In genomic region chr10:93124580-93125318, GRCh38 we compare ENCODE assay signal across 13 cellular contexts. TPM values are rescaled to one million over a fixed set of nuclear protein-coding genes. Genes with fewer than 3 reads are reported as not detected.
DNase-seq lines count a peak whose midpoint lies in the region; ATAC-seq and TF ChIP-seq lines count a peak whose summit lies in the region.
"Had no signal": no experiment of that assay in that cellular context is flagged by ENCODE, and none has a peak within 500 bp of the region (broad histone marks: within the 10 kb centered on the region; RNA-seq: fewer than 3 reads in every experiment).

No MANE protein-coding gene starts in this region.

- ATAC-seq in activated CD4-positive, alpha-beta T cell treated with anti-CD3 and anti-CD28 coated beads for 36 hours, result no peak
- ATAC-seq in HG03045 (IDR thresholded peaks at IDR 0.05; ENCODE audit: unreplicated experiment) (peak; percentile 49), HG02970 (IDR thresholded peaks at IDR 0.05; ENCODE audit: low FRiP score, unreplicated experiment) (no peak)
- ATAC-seq in stimulated activated memory B cell treated with anti-CD40 and anti-IgM and Interleukin-4, amounts not matched to agents 10 μg/mL and 1 μg/mL and 100 μg/mL, for 72 hours, result peak; percentile 77
- ATAC-seq: activated CD8-positive, alpha-beta memory T cell treated with anti-CD3 and anti-CD28 coated beads, Interleukin-2, amount 10 ng/mL, durations not matched to agents 7 days and 5 days; left lung had no signal

- no peaks in the 10 kb centered on the region for H3K9me3 ChIP-seq in BE2C

- intact Hi-C loops in activated CD4-positive, alpha-beta T cell treated with anti-CD3 and anti-CD28 coated beads for 36 hours (cut with DNase I, micrococcal nuclease), result no loop called here

- POLR2A ChIA-PET in activated CD4-positive, alpha-beta T cell treated with anti-CD3 and anti-CD28 coated beads for 36 hours (lab: Charles Lee), result no interaction called here

- no peaks in the 10 kb centered on the region for H3K27me3 ChIP-seq in BE2C
- H3K27me3 ChIP-seq: left lung, right lobe of liver had no signal

- H3K27ac Mint-ChIP-seq in activated CD4-positive, alpha-beta T cell treated with anti-CD3 and anti-CD28 coated beads for 36 hours, result peak overlapping the region; percentile 27
- peak overlapping the region; percentile 62 for H3K27ac Mint-ChIP-seq in stimulated activated memory B cell treated with anti-CD40 and anti-IgM and Interleukin-4, amounts not matched to agents 10 μg/mL and 1 μg/mL and 100 μg/mL, for 72 hours
- H3K27ac Mint-ChIP-seq: activated CD8-positive, alpha-beta memory T cell treated with anti-CD3 and anti-CD28 coated beads, Interleukin-2, amount 10 ng/mL, durations not matched to agents 7 days and 5 days had no signal

- peaks cover 16% of the 10 kb centered on the region for H3K9me3 Mint-ChIP-seq in activated CD4-positive, alpha-beta T cell treated with anti-CD3 and anti-CD28 coated beads for 36 hours (ENCODE audit: low read depth)
- H3K9me3 Mint-ChIP-seq in stimulated activated memory B cell treated with anti-CD40 and anti-IgM and Interleukin-4, amounts not matched to agents 10 μg/mL and 1 μg/mL and 100 μg/mL, for 72 hours, result peaks cover 10% of the 10 kb centered on the region

- CTCF ChIA-PET in activated CD4-positive, alpha-beta T cell treated with anti-CD3 and anti-CD28 coated beads for 36 hours (lab: Charles Lee), result no interaction called here

- H3K4me1 Mint-ChIP-seq in activated CD4-positive, alpha-beta T cell treated with anti-CD3 and anti-CD28 coated beads for 36 hours, result peaks cover 29% of the 10 kb centered on the region
- H3K4me1 Mint-ChIP-seq in stimulated activated memory B cell treated with anti-CD40 and anti-IgM and Interleukin-4, amounts not matched to agents 10 μg/mL and 1 μg/mL and 100 μg/mL, for 72 hours, result peaks cover 30% of the 10 kb centered on the region

- H3K36me3 ChIP-seq in BE2C, result no peaks in the 10 kb centered on the region
- H3K36me3 ChIP-seq: left lung, right lobe of liver had no signal

- H3K27me3 Mint-ChIP-seq in activated CD4-positive, alpha-beta T cell treated with anti-CD3 and anti-CD28 coated beads for 36 hours, result no peaks in the 10 kb centered on the region
- H3K27me3 Mint-ChIP-seq in stimulated activated memory B cell treated with anti-CD40 and anti-IgM and Interleukin-4, amounts not matched to agents 10 μg/mL and 1 μg/mL and 100 μg/mL, for 72 hours, result no peaks in the 10 kb centered on the region
- H3K27me3 Mint-ChIP-seq: activated CD8-positive, alpha-beta memory T cell treated with anti-CD3 and anti-CD28 coated beads, Interleukin-2, amount 10 ng/mL, durations not matched to agents 7 days and 5 days had no signal

- no peak for TF ChIP-seq CTCF in BE2C (IDR thresholded peaks at IDR 0.05; ENCODE audit: low read depth, low read length)

- DNase-seq in activated CD4-positive, alpha-beta T cell treated with anti-CD3 and anti-CD28 coated beads for 36 hours, result no peak
- DNase-seq in activated CD4-positive, alpha-beta T cell treated with anti-CD3 and anti-CD28 coated beads, Interleukin-2, amount 50 U/mL, for 4 hours, result no peak
- peak; percentile 48 to 86 for DNase-seq in NOMO-1 (lab: John Stamatoyannopoulos, UW; ENCODE audit: unreplicated experiment in 2 of 2)
- DNase-seq in BE2C, result no peak
- no peak for DNase-seq in C1 segment of cervical spinal cord (lab: John Stamatoyannopoulos, UW)
- DNase-seq: activated CD8-positive, alpha-beta memory T cell treated with anti-CD3 and anti-CD28 coated beads, Interleukin-2, amount 10 ng/mL, durations not matched to agents 7 days and 5 days; GDM1; left lung; NCI-H446; right lobe of liver had no signal

- H3K4me1 ChIP-seq in BE2C, result no peaks in the 10 kb centered on the region
- H3K4me1 ChIP-seq: left lung, right lobe of liver had no signal

- peaks cover 12% of the 10 kb centered on the region for H3K36me3 Mint-ChIP-seq in activated CD4-positive, alpha-beta T cell treated with anti-CD3 and anti-CD28 coated beads for 36 hours (ENCODE audit: low read depth)
- peaks cover 14% of the 10 kb centered on the region for H3K36me3 Mint-ChIP-seq in stimulated activated memory B cell treated with anti-CD40 and anti-IgM and Interleukin-4, amounts not matched to agents 10 μg/mL and 1 μg/mL and 100 μg/mL, for 72 hours

- H3K4me3 Mint-ChIP-seq in activated CD4-positive, alpha-beta T cell treated with anti-CD3 and anti-CD28 coated beads for 36 hours, result no peak overlapping the region
- H3K4me3 Mint-ChIP-seq in stimulated activated memory B cell treated with anti-CD40 and anti-IgM and Interleukin-4, amounts not matched to agents 10 μg/mL and 1 μg/mL and 100 μg/mL, for 72 hours, result peak overlapping the region; percentile 51
- H3K4me3 Mint-ChIP-seq: activated CD8-positive, alpha-beta memory T cell treated with anti-CD3 and anti-CD28 coated beads, Interleukin-2, amount 10 ng/mL, durations not matched to agents 7 days and 5 days had no signal

- H3K4me3 ChIP-seq in BE2C (ENCODE audit: low read depth, low read length), result no peak overlapping the region
- H3K4me3 ChIP-seq: left lung, right lobe of liver had no signal

RNA-seq across cellular contexts. Expression of gene CYP26A1, which starts 51.1 kb away (rescaled TPM):
- total RNA-seq in activated CD4-positive, alpha-beta T cell treated with anti-CD3 and anti-CD28 coated beads for 36 hours, result not detected
- polyA plus RNA-seq in BE2C (2012; ENCODE audit: insufficient read depth, insufficient read length, low read depth), result not detected
- total RNA-seq: activated CD8-positive, alpha-beta memory T cell treated with anti-CD3 and anti-CD28 coated beads, Interleukin-2, amount 10 ng/mL, durations not matched to agents 7 days and 5 days had no signal

Comparison
In these comparisons a context has a peak if more than half of its experiments do, and no peak if none do; other contexts are left out.
1. ATAC-seq: peak in HG03045 (single experiment) and stimulated activated memory B cell treated with anti-CD40 and anti-IgM and Interleukin-4, amounts not matched to agents 10 μg/mL and 1 μg/mL and 100 μg/mL, for 72 hours (single experiment); none in activated CD4-positive, alpha-beta T cell treated with anti-CD3 and anti-CD28 coated beads for 36 hours (single experiment) and HG02970 (single experiment).
2. DNase-seq: peak in NOMO-1 (2 of 2); none in activated CD4-positive, alpha-beta T cell treated with anti-CD3 and anti-CD28 coated beads for 36 hours (single experiment), activated CD4-positive, alpha-beta T cell treated with anti-CD3 and anti-CD28 coated beads, Interleukin-2, amount 50 U/mL, for 4 hours (0 of 2), BE2C (single experiment) and C1 segment of cervical spinal cord (0 of 14).